Comparison of ENCODE assay signal across 8 cellular contexts in genomic region chr20:31833130-31833930, GRCh38.
A peak's percentile ranks its signal among the peaks of the same experiment; 100 is the strongest.
DNase-seq lines count a peak whose midpoint lies in the region; ATAC-seq, FAIRE-seq and TF ChIP-seq lines count a peak whose summit lies in the region.

No MANE protein-coding gene starts in this region.

- peak; percentile 67 for TF ChIP-seq CTCF in D721Med (IDR thresholded peaks at IDR 0.05; ENCODE audit: insufficient read depth, missing control alignments)
- TF ChIP-seq CTCF in WI38 (IDR thresholded peaks at IDR 0.05; ENCODE audit: low read depth, low read length): peak; percentile 87

- no peak for FAIRE-seq in D721Med (lab: Jason Lieb, UNC)

- no peak overlapping the region for H3K4me3 ChIP-seq in WI38 (ENCODE audit: low read depth, low read length)

- DNase-seq in D721Med (ENCODE audit: insufficient read length, low spot score) (peak; percentile 87), HuH-7.5 (ENCODE audit: low spot score) (peak; percentile 96), medulla oblongata (ENCODE audit: extremely low spot score) (peak; percentile 28)
- DNase-seq in central memory CD4-positive, alpha-beta T cell: peak; percentile 15
- DNase-seq in stimulated activated CD8-positive, alpha-beta memory T cell treated with anti-CD3 and anti-CD28 coated beads, Interleukin-7, amount 100 ng/mL, for 24 hours (ENCODE audit: low read depth): peak; percentile 48

- ATAC-seq in GM18498 (IDR thresholded peaks at IDR 0.05; ENCODE audit: unreplicated experiment): no peak
- no peak for ATAC-seq in GM21717 (IDR thresholded peaks at IDR 0.05; ENCODE audit: unreplicated experiment)

Comparison
In these comparisons a context has a peak if more than half of its experiments do, and no peak if none do; other contexts are left out.
1. DNase-seq: peak in every context shown above with its lines; median percentile 96 in HuH-7.5; 87 in D721Med; 48 in stimulated activated CD8-positive, alpha-beta memory T cell treated with anti-CD3 and anti-CD28 coated beads, Interleukin-7, amount 100 ng/mL, for 24 hours; 28 in medulla oblongata; 15 in central memory CD4-positive, alpha-beta T cell.